In genomic region chr6:10404107-10404798, GRCh38 we compare ENCODE assay signal across 8 cellular contexts. TPM values are rescaled to one million over a fixed set of nuclear protein-coding genes. Genes with fewer than 3 reads are reported as not detected.
DNase-seq lines count a peak whose midpoint lies in the region; ATAC-seq and TF ChIP-seq lines count a peak whose summit lies in the region.

No MANE protein-coding gene starts in this region.

- H3K4me3 ChIP-seq in lower leg skin (ENCODE audit: low read depth, poor library complexity, severe bottlenecking): peak overlapping the region; percentile 15

- WGBS in lower leg skin, 2 donors: 2 to 3% methylated on average over 26 to 45 of the region's 87 CpGs

- ATAC-seq in HG03432 (IDR thresholded peaks at IDR 0.05; ENCODE audit: unreplicated experiment): peak; percentile 95

- no peak for TF ChIP-seq CTCF in lower leg skin (IDR thresholded peaks at IDR 0.05)

- DNase-seq in C1 segment of cervical spinal cord (lab: John Stamatoyannopoulos, UW) (peak; percentile 28 to 91 (median 80)), GM19238 (ENCODE audit: insufficient read length, low spot score) (peak; percentile 93), NCI-H510A (lab: John Stamatoyannopoulos, UW) (peak; percentile 86), dedifferentiated amniotic fluid mesenchymal stem cell (ENCODE audit: extremely low spot score) (peak; percentile 92), lower leg skin (ENCODE audit: low spot score in 2 of 2) (peak; percentile 90 to 96)
- peak; percentile 92 for DNase-seq in activated CD4-positive, alpha-beta T cell treated with anti-CD3 and anti-CD28 coated beads for 48 hours
- DNase-seq in stimulated activated CD4-positive, alpha-beta T cell treated with anti-CD3 and anti-CD28 coated beads, Interleukin-4, amount 100 ng/mL, for 4 hours: peak; percentile 82

- TF ChIP-seq POLR2A in lower leg skin (IDR thresholded peaks at IDR 0.05): no peak

- intact Hi-C loops in lower leg skin (cut with DNase I; ENCODE audit: low total_unique reads): loop anchor here (10.0 kb wide), 1 partner anchor 309 kb away; no protein-coding TSS in a partner anchor

RNA-seq across cellular contexts. Expression of gene TFAP2A, which starts 10.6 kb away (rescaled TPM):
- total RNA-seq in lower leg skin: 100 to 1,000 TPM in 1 of 4 donors, 10 to 100 TPM in 3; 62.0 to 123 (median 63.7) TPM

Comparison
In these comparisons a context has a peak if more than half of its experiments do, and no peak if none do; other contexts are left out.
1. Peak in every context shown above with its lines: DNase-seq, ATAC-seq and H3K4me3 ChIP-seq.